Comparison of ENCODE assay signal across 8 cellular contexts in genomic region chr5:172904643-172905345, GRCh38. TPM values are rescaled to one million over a fixed set of nuclear protein-coding genes. Genes with fewer than 3 reads are reported as not detected.
DNase-seq lines count a peak whose midpoint lies in the region; ATAC-seq and TF ChIP-seq lines count a peak whose summit lies in the region.

No MANE protein-coding gene starts in this region.

- peaks cover 26% of the 10 kb centered on the region for H3K4me1 ChIP-seq in foreskin keratinocyte

- CTCF ChIA-PET in RWPE1 (lab: Yijun Ruan, JAX) = interaction anchor here (0.6 to 2.8 kb wide), 7 partner anchors 8 to 198 kb away, joined by 3 to 15 read pairs (median 4); partner anchors contain the start of gene DUSP1

- DNase-seq in EL = peak; percentile 86
- peak; percentile 97 for DNase-seq in RWPE1 (ENCODE audit: low spot score)
- peak; percentile 100 for DNase-seq in foreskin keratinocyte
- peak; percentile 95 for DNase-seq in renal cortical epithelial cell (ENCODE audit: low read depth)
- DNase-seq in GOT3 (lab: John Stamatoyannopoulos, UW) = no peak
- DNase-seq in NOMO-1 (lab: John Stamatoyannopoulos, UW; ENCODE audit: unreplicated experiment in 2 of 2) = no peak

- peak; percentile 93 for ATAC-seq in foreskin keratinocyte
- no peak for ATAC-seq in GM19328 (IDR thresholded peaks at IDR 0.05; ENCODE audit: unreplicated experiment)
- no peak for ATAC-seq in GM21723 (IDR thresholded peaks at IDR 0.05; ENCODE audit: unreplicated experiment)

- no peaks in the 10 kb centered on the region for H3K27me3 ChIP-seq in foreskin keratinocyte

- TF ChIP-seq CTCF in RWPE1 (conservative IDR thresholded peaks at IDR 0.05; ENCODE audit: low read depth) = no peak
- no peak for TF ChIP-seq CTCF in foreskin keratinocyte (conservative IDR thresholded peaks at IDR 0.05)

- H3K27ac ChIP-seq in RWPE1 (peak overlapping the region; percentile 100), foreskin keratinocyte (peak overlapping the region; percentile 97)

- POLR2A ChIA-PET in RWPE1 (lab: Yijun Ruan, JAX; ENCODE audit: low non-redundant PET) = interaction anchor here (0.5 to 1.7 kb wide), 3 partner anchors 105 to 133 kb away, joined by 5 to 10 read pairs (median 7); partner anchors contain the start of gene DUSP1

RNA-seq across cellular contexts. Expression of gene RPL26L1, which starts 54.4 kb away (rescaled TPM):
- 71.0 and 80.3 TPM in 2 replicates for total RNA-seq in foreskin keratinocyte
- 101 and 110 TPM in 2 replicates for polyA plus RNA-seq in foreskin keratinocyte
- total RNA-seq in renal cortical epithelial cell = 36.0 and 53.5 TPM in 2 replicates

Comparison
In these comparisons a context has a peak if more than half of its experiments do, and no peak if none do; other contexts are left out.
1. DNase-seq: peak in EL (single experiment), RWPE1 (single experiment), foreskin keratinocyte (2 of 2) and renal cortical epithelial cell (single experiment); none in GOT3 (single experiment) and NOMO-1 (0 of 2).